Comparison of ENCODE assay signal across 11 cellular contexts in genomic region chr9:130664191-130665028, GRCh38. TPM values are rescaled to one million over a fixed set of nuclear protein-coding genes. Genes with fewer than 3 reads are reported as not detected.
DNase-seq lines count a peak whose midpoint lies in the region; ATAC-seq lines count a peak whose summit lies in the region.
"Had no signal": no experiment of that assay in that cellular context is flagged by ENCODE, and none has a peak within 500 bp of the region (broad histone marks: within the 10 kb centered on the region; RNA-seq: fewer than 3 reads in every experiment).

TSS of gene PRDM12 (plus strand) at chr9:130664594. CDS start at chr9:130664654, 60 bp downstream.

- H3K9me3 ChIP-seq in neuron (ENCODE audit: low read length): peaks cover 3% of the 10 kb centered on the region
- H3K9me3 ChIP-seq: tibial nerve had no signal

- no peaks in the 10 kb centered on the region for H3K36me3 Mint-ChIP-seq in IgD-negative memory B cell

- H3K4me1 Mint-ChIP-seq in IgD-negative memory B cell: peaks cover 6 to 20% (median 9%) of the 10 kb centered on the region in 3 donors

- DNase-seq in NCI-H748 (lab: John Stamatoyannopoulos, UW; ENCODE audit: unreplicated experiment) (peak; percentile 52), NCI-H748 treated with DMSO at 0.1 percent for 48 hours (lab: John Stamatoyannopoulos, UW) (no peak), dermis blood vessel endothelial cell (peak; percentile 25), NCI-H1930 (lab: John Stamatoyannopoulos, UW) (no peak), activated gamma-delta T cell (lab: John Stamatoyannopoulos, UW) (no peak)
- DNase-seq: cortex of kidney, NCI-H774 had no signal

- H3K4me1 ChIP-seq in neuron (ENCODE audit: insufficient read depth, low read length): peaks cover 42% of the 10 kb centered on the region

- peak within 1 kb of the TSS; percentile 63 to 88 (median 86) for H3K27ac Mint-ChIP-seq in IgD-negative memory B cell

- peak within 1 kb of the TSS; percentile 7 for H2AFZ ChIP-seq in neuron (ENCODE audit: low read depth, low read length)

- peak within 1 kb of the TSS; percentile 56 for H3K4me3 ChIP-seq in neuron (ENCODE audit: low read length)

- ATAC-seq in GM19035 (IDR thresholded peaks at IDR 0.05; ENCODE audit: unreplicated experiment): no peak

- peaks cover 75% of the 10 kb centered on the region for H3K27me3 ChIP-seq in neuron (ENCODE audit: insufficient read depth, low read length)

- peaks cover 0 to 2% (median 0%) of the 10 kb centered on the region in 3 donors for H3K9me3 Mint-ChIP-seq in IgD-negative memory B cell

- peaks cover 52% of the 10 kb centered on the region for H3K27me3 Mint-ChIP-seq in IgD-negative memory B cell

- peak within 1 kb of the TSS in 3 of 4 donors; percentile 57 to 87 (median 83) for H3K4me3 Mint-ChIP-seq in IgD-negative memory B cell

- H3K36me3 ChIP-seq in neuron (ENCODE audit: insufficient read depth, low read length): no peaks in the 10 kb centered on the region
- H3K36me3 ChIP-seq: tibial nerve had no signal

RNA-seq across cellular contexts. Expression of gene PRDM12, which starts in this region (rescaled TPM):
- polyA plus RNA-seq in IgD-negative memory B cell: not detected
- total RNA-seq in dermis blood vessel endothelial cell: not detected in 2 replicates
- total RNA-seq: tibial nerve had no signal

Comparison
In these comparisons a context has a peak if more than half of its experiments do, and no peak if none do; other contexts are left out.
1. Peak in DNase-seq in dermis blood vessel endothelial cell; RNA of the gene not detected or under 1 TPM.